10 cellular contexts compared by ENCODE assay signal in genomic region chr16:27432600-27432957, GRCh38. TPM values are rescaled to one million over a fixed set of nuclear protein-coding genes. Genes with fewer than 3 reads are reported as not detected.
DNase-seq lines count a peak whose midpoint lies in the region; ATAC-seq, FAIRE-seq and TF ChIP-seq lines count a peak whose summit lies in the region.
"Had no signal": no experiment of that assay in that cellular context is flagged by ENCODE, and none has a peak within 500 bp of the region (broad histone marks: within the 10 kb centered on the region; RNA-seq: fewer than 3 reads in every experiment).

No MANE protein-coding gene starts in this region.

- intact Hi-C loops in CD14-positive monocyte (cut with micrococcal nuclease) = no loop called here
- intact Hi-C loops in natural killer cell (cut with micrococcal nuclease) = no loop called here
- intact Hi-C loops in left cardiac atrium (cut with DNase I) = no loop called here

- H3K27me3 Mint-ChIP-seq in CD14-positive monocyte (ENCODE audit: low read depth in 3 of 3) (peaks cover 27 to 36% (median 33%) of the 10 kb centered on the region in 3 donors), natural killer cell (ENCODE audit: low read depth in 2 of 2) (no peaks in the 10 kb centered on the region)

- TF ChIP-seq CTCF in CD14-positive monocyte (IDR thresholded peaks at IDR 0.05) (no peak), cardiac fibroblast (IDR thresholded peaks at IDR 0.05; ENCODE audit: low read depth, low read length) (no peak), natural killer cell (IDR thresholded peaks at IDR 0.05) (no peak)

- H3K27ac Mint-ChIP-seq in CD14-positive monocyte = peak overlapping the region in 1 of 7 donors; percentile 37
- peak overlapping the region; percentile 46 to 67 for H3K27ac Mint-ChIP-seq in natural killer cell

- H3K4me1 Mint-ChIP-seq in CD14-positive monocyte = peaks cover 23% of the 10 kb centered on the region
- peaks cover 14 to 31% of the 10 kb centered on the region in 2 donors for H3K4me1 Mint-ChIP-seq in natural killer cell

- H3K9me3 Mint-ChIP-seq in CD14-positive monocyte (peaks cover 0 to 4% (median 0%) of the 10 kb centered on the region in 7 donors), natural killer cell (no peaks in the 10 kb centered on the region)

- H3K4me3 ChIP-seq in cardiac fibroblast (replicated peaks in 1 of 2; ENCODE audit: low read depth in 2 of 2, low read length in 2 of 2) = no peak overlapping the region

- peak in 1 of 3 donors; percentile 44 for ATAC-seq in natural killer cell
- ATAC-seq in GM18870 (IDR thresholded peaks at IDR 0.05; ENCODE audit: unreplicated experiment) = no peak
- no peak for ATAC-seq in GM18873 (IDR thresholded peaks at IDR 0.05; ENCODE audit: low FRiP score, unreplicated experiment)
- no peak for ATAC-seq in HG02571 (IDR thresholded peaks at IDR 0.05; ENCODE audit: unreplicated experiment)
- no peak for ATAC-seq in left cardiac atrium

- H3K36me3 Mint-ChIP-seq in CD14-positive monocyte (peaks cover 2 to 5% of the 10 kb centered on the region in 2 donors), natural killer cell (no peaks in the 10 kb centered on the region)

- DNase-seq in CD14-positive monocyte (ENCODE audit: low spot score) (peak; percentile 17), HTR-8/SVneo (ENCODE audit: insufficient read length, low spot score) (peak; percentile 45), cardiac fibroblast (ENCODE audit: low read depth in 2 of 2) (peak; percentile 51 to 58), natural killer cell (peak; percentile 5), left cardiac atrium (no peak)
- DNase-seq: GF-D8, NCI-H524 had no signal

- H3K4me3 Mint-ChIP-seq in CD14-positive monocyte (peak overlapping the region in 1 of 2 donors; percentile 62), natural killer cell (no peak overlapping the region)

- FAIRE-seq in HTR-8/SVneo (lab: Jason Lieb, UNC) = no peak

RNA-seq across cellular contexts. Expression of gene IL21R, which starts 30.6 kb away (rescaled TPM):
- polyA plus RNA-seq in CD14-positive monocyte = 1 to 10 TPM; 1.0 to 1.7 TPM
- total RNA-seq in natural killer cell (10 to 100 TPM; 24.3 to 45.7 (median 26.5) TPM), left cardiac atrium (under 1 TPM; 0.18 to 0.63 TPM)

Comparison
In these comparisons a context has a peak if more than half of its experiments do, and no peak if none do; other contexts are left out.
1. RNA of gene IL21R, which starts 30.6 kb away (total RNA-seq): 24.3 to 45.7 TPM in natural killer cell; 0.18 to 0.63 TPM in left cardiac atrium; every median in the first group is over 10 times any median in the second.